ENCODE assay signal across 8 cellular contexts in the genomic region with DNA sequence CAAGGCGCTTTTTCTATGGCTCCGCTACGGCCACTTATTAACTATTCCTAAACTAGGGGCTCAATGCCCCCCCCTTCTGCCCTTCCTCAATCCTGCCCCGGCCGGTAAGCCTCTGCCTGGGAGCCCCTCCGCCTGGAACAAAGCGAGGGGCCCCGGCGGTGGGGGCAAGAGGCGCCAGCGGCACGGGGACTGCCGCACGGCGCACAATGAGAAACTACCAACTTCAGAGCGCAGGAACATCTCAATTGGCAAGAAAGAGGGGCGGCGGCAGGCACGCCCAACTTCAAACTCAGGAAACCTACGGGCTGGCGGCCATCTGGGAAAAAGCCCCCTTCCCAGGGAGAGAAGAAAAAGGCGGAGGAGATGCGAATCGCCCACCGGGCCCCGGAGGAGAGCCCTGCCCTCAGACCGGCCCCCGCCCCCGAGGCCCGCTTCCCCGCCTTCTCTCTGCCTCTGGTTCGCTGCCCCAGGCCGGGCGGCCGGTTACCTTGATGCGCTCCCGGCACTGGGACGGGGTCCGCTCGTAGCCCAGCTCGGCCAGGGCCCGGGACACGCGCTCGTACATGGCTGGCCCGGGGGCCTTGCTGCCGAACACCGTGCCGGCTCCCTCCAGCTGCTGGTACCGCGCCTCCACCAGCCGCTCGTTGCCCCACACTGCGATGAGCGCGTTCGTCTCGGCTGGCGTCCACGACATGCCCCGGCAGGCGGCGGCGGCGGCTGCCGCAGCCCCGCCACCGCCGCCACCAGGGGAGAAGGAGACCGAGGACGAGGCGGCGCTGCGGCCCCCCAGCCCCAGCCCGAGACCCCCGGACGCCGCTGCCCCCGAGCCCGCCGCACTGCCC. TPM values are rescaled to one million over a fixed set of nuclear protein-coding genes. Genes with fewer than 3 reads are reported as not detected.
DNase-seq lines count a peak whose midpoint lies in the region; ATAC-seq and TF ChIP-seq lines count a peak whose summit lies in the region.

No MANE protein-coding gene starts in this region.

- H3K4me3 ChIP-seq in GM23338, result peak overlapping the region; percentile 94
- H3K4me3 ChIP-seq in MG63, result peak overlapping the region; percentile 95
- peak overlapping the region; percentile 78 for H3K4me3 ChIP-seq in mononuclear cell (ENCODE audit: low read length)

- no peaks in the 10 kb centered on the region for H3F3A ChIP-seq in GM23338 (replicated peaks; ENCODE audit: low read depth)

- peak overlapping the region; percentile 90 for H3K4me2 ChIP-seq in GM23338

- H2AFZ ChIP-seq in GM23338, result 0 out of 2 replicates have a peak overlapping the region, but pooled peaks have one; percentile 0

- no peaks in the 10 kb centered on the region for H3K9me3 ChIP-seq in MG63
- no peaks in the 10 kb centered on the region for H3K9me3 ChIP-seq in mononuclear cell (ENCODE audit: low read depth, low read length)

- TF ChIP-seq CTCF in GM10266 (IDR thresholded peaks at IDR 0.05; ENCODE audit: control insufficient read depth, insufficient read depth, low read depth, missing control alignments) (peak; percentile 8), GM23338 (conservative IDR thresholded peaks at IDR 0.05; ENCODE audit: low read depth in 2 of 2) (no peak)
- no peak for TF ChIP-seq CTCF in activated CD8-positive, alpha-beta T cell treated with anti-CD3 and anti-CD28 coated beads for 36 hours (IDR thresholded peaks at IDR 0.05)

- H3K27me3 ChIP-seq in GM23338 (ENCODE audit: insufficient read depth), result no peaks in the 10 kb centered on the region
- H3K27me3 ChIP-seq in MG63, result no peaks in the 10 kb centered on the region
- H3K27me3 ChIP-seq in mononuclear cell (ENCODE audit: insufficient read depth, low read length), result peaks cover 3% of the 10 kb centered on the region

- peak overlapping the region; percentile 57 for H3K27ac Mint-ChIP-seq in GM23338
- peak overlapping the region; percentile 88 for H3K27ac Mint-ChIP-seq in activated CD8-positive, alpha-beta T cell treated with anti-CD3 and anti-CD28 coated beads for 36 hours
- H3K27ac Mint-ChIP-seq in effector memory CD8-positive, alpha-beta T cell, result peak overlapping the region; percentile 96
- H3K27ac Mint-ChIP-seq in stimulated activated naive B cell treated with anti-CD40 and anti-IgM and Interleukin-4, amounts not matched to agents 10 μg/mL and 1 μg/mL and 100 μg/mL, for 72 hours, result peak overlapping the region; percentile 96

- H3K9me3 Mint-ChIP-seq in GM23338, result no peaks in the 10 kb centered on the region; the same call in 1 of the 3 replicates
- no peaks in the 10 kb centered on the region for H3K9me3 Mint-ChIP-seq in activated CD8-positive, alpha-beta T cell treated with anti-CD3 and anti-CD28 coated beads for 36 hours
- no peaks in the 10 kb centered on the region for H3K9me3 Mint-ChIP-seq in effector memory CD8-positive, alpha-beta T cell
- H3K9me3 Mint-ChIP-seq in stimulated activated naive B cell treated with anti-CD40 and anti-IgM and Interleukin-4, amounts not matched to agents 10 μg/mL and 1 μg/mL and 100 μg/mL, for 72 hours, result no peaks in the 10 kb centered on the region

- H3K4me1 Mint-ChIP-seq in GM23338, result peaks cover 32% of the 10 kb centered on the region
- peaks cover 29% of the 10 kb centered on the region for H3K4me1 Mint-ChIP-seq in activated CD8-positive, alpha-beta T cell treated with anti-CD3 and anti-CD28 coated beads for 36 hours (ENCODE audit: low read depth)
- peaks cover 13 to 21% of the 10 kb centered on the region in 2 donors for H3K4me1 Mint-ChIP-seq in effector memory CD8-positive, alpha-beta T cell (ENCODE audit: low read depth in 2 of 2)
- peaks cover 9 to 17% of the 10 kb centered on the region in 2 donors for H3K4me1 Mint-ChIP-seq in stimulated activated naive B cell treated with anti-CD40 and anti-IgM and Interleukin-4, amounts not matched to agents 10 μg/mL and 1 μg/mL and 100 μg/mL, for 72 hours

- H3K27ac ChIP-seq in GM23338 (ENCODE audit: low read depth), result peak overlapping the region; percentile 92

- peaks cover 44% of the 10 kb centered on the region for H3K4me1 ChIP-seq in GM23338 (ENCODE audit: insufficient read depth)
- peaks cover 17% of the 10 kb centered on the region for H3K4me1 ChIP-seq in mononuclear cell (ENCODE audit: insufficient read depth, low read length)

- H4K20me1 ChIP-seq in GM23338 (replicated peaks; ENCODE audit: insufficient read depth), result peaks cover 13% of the 10 kb centered on the region; the same call in 1 of the 2 replicates

- intact Hi-C loops in activated CD8-positive, alpha-beta T cell treated with anti-CD3 and anti-CD28 coated beads for 36 hours (cut with micrococcal nuclease), result loop anchor here (1.0 to 5.0 kb wide), 2 partner anchors 37 to 38 kb away; partner anchors contain the start of gene ESAM

- H3K36me3 ChIP-seq in GM23338 (ENCODE audit: insufficient read depth) (no peaks in the 10 kb centered on the region), MG63 (no peaks in the 10 kb centered on the region)

- peaks cover 6% of the 10 kb centered on the region for H3K27me3 Mint-ChIP-seq in GM23338 (ENCODE audit: insufficient read depth, low read depth, poor library complexity)
- no peaks in the 10 kb centered on the region for H3K27me3 Mint-ChIP-seq in activated CD8-positive, alpha-beta T cell treated with anti-CD3 and anti-CD28 coated beads for 36 hours
- no peaks in the 10 kb centered on the region for H3K27me3 Mint-ChIP-seq in effector memory CD8-positive, alpha-beta T cell
- H3K27me3 Mint-ChIP-seq in stimulated activated naive B cell treated with anti-CD40 and anti-IgM and Interleukin-4, amounts not matched to agents 10 μg/mL and 1 μg/mL and 100 μg/mL, for 72 hours, result peaks cover 0 to 4% of the 10 kb centered on the region in 2 donors

- CTCF ChIA-PET in activated CD8-positive, alpha-beta T cell treated with anti-CD3 and anti-CD28 coated beads for 36 hours (lab: Charles Lee), result interaction anchor here (0.7 to 5.4 kb wide), 12 partner anchors 9 to 155 kb away, joined by 3 to 55 read pairs (median 6); partner anchors contain the start of gene ROBO3

- POLR2A ChIA-PET in activated CD8-positive, alpha-beta T cell treated with anti-CD3 and anti-CD28 coated beads for 36 hours (lab: Charles Lee), result interaction anchor here (0.6 to 1.8 kb wide), 8 partner anchors 9 to 129 kb away, joined by 3 to 6 read pairs (median 3); partner anchors contain the start of genes SIAE and SPA17

- H3K79me2 ChIP-seq in GM23338 (replicated peaks; ENCODE audit: insufficient read depth), result peaks cover 51% of the 10 kb centered on the region

- no peaks in the 10 kb centered on the region for H3K9me2 ChIP-seq in GM23338 (ENCODE audit: insufficient read depth)

- peak; percentile 46 for ATAC-seq in GM23338
- peak; percentile 59 for ATAC-seq in activated CD8-positive, alpha-beta T cell treated with anti-CD3 and anti-CD28 coated beads for 36 hours
- peak; percentile 59 for ATAC-seq in effector memory CD8-positive, alpha-beta T cell (replicated peaks)
- peak; percentile 61 to 64 for ATAC-seq in stimulated activated naive B cell treated with anti-CD40 and anti-IgM and Interleukin-4, amounts not matched to agents 10 μg/mL and 1 μg/mL and 100 μg/mL, for 72 hours (replicated peaks)

- H3K4me3 Mint-ChIP-seq in GM23338, result peak overlapping the region; percentile 84
- peak overlapping the region; percentile 87 for H3K4me3 Mint-ChIP-seq in activated CD8-positive, alpha-beta T cell treated with anti-CD3 and anti-CD28 coated beads for 36 hours
- H3K4me3 Mint-ChIP-seq in effector memory CD8-positive, alpha-beta T cell, result peak overlapping the region; percentile 91 to 93
- H3K4me3 Mint-ChIP-seq in stimulated activated naive B cell treated with anti-CD40 and anti-IgM and Interleukin-4, amounts not matched to agents 10 μg/mL and 1 μg/mL and 100 μg/mL, for 72 hours, result peak overlapping the region; percentile 89 to 94

- H3K36me3 Mint-ChIP-seq in GM23338 (ENCODE audit: low read depth), result no peaks in the 10 kb centered on the region
- peaks cover 4% of the 10 kb centered on the region for H3K36me3 Mint-ChIP-seq in activated CD8-positive, alpha-beta T cell treated with anti-CD3 and anti-CD28 coated beads for 36 hours (ENCODE audit: low read depth)
- H3K36me3 Mint-ChIP-seq in effector memory CD8-positive, alpha-beta T cell (ENCODE audit: insufficient read depth), result peaks cover 8% of the 10 kb centered on the region
- H3K36me3 Mint-ChIP-seq in stimulated activated naive B cell treated with anti-CD40 and anti-IgM and Interleukin-4, amounts not matched to agents 10 μg/mL and 1 μg/mL and 100 μg/mL, for 72 hours, result peaks cover 0 to 4% of the 10 kb centered on the region in 2 donors

- DNase-seq in GM10266 (ENCODE audit: extremely low spot score) (peak; percentile 70), GM23338 (ENCODE audit: low spot score) (peak; percentile 65), MG63 (peak; percentile 44), superior temporal gyrus (ENCODE audit: extremely low spot score) (no peak)
- peak; percentile 54 for DNase-seq in activated CD8-positive, alpha-beta T cell treated with anti-CD3 and anti-CD28 coated beads for 36 hours
- peak; percentile 13 to 36 (median 30) for DNase-seq in effector memory CD8-positive, alpha-beta T cell
- peak; percentile 17 for DNase-seq in stimulated activated naive B cell treated with anti-CD40 and anti-IgM and Interleukin-4, amounts not matched to agents 10 μg/mL and 1 μg/mL and 100 μg/mL, for 72 hours

RNA-seq across cellular contexts. Expression of gene MSANTD2, which starts 0.6 kb away (rescaled TPM):
- 34.4 and 39.5 TPM in 2 replicates for total RNA-seq in GM23338 (2014; rRNA removed; shearing (Covaris generic))
- 15.3 and 18.7 TPM in 2 replicates for polyA plus RNA-seq in GM23338 (2016; fragmentation: Nextera tagmentation; extraction: Ambion mirVana)
- 8.2 and 14.8 TPM in 2 replicates for total RNA-seq in MG63 (2014; rRNA removed; shearing (Covaris generic); ENCODE audit: low replicate concordance)
- 1 to 10 TPM; 5.8 to 7.3 TPM for total RNA-seq in activated CD8-positive, alpha-beta T cell treated with anti-CD3 and anti-CD28 coated beads for 36 hours
- 3.6 TPM for total RNA-seq in mononuclear cell

RNA-seq across cellular contexts. Expression of gene ESAM, which starts 37.5 kb away (rescaled TPM):
- not detected in 2 replicates for total RNA-seq in GM23338 (2014; rRNA removed; shearing (Covaris generic))
- polyA plus RNA-seq in GM23338 (2016; fragmentation: Nextera tagmentation; extraction: Ambion mirVana), result 0.32 and 0.50 TPM in 2 replicates
- not detected in 2 replicates for total RNA-seq in MG63 (2014; rRNA removed; shearing (Covaris generic); ENCODE audit: low replicate concordance)
- total RNA-seq in activated CD8-positive, alpha-beta T cell treated with anti-CD3 and anti-CD28 coated beads for 36 hours, result under 1 TPM; 0.60 to 0.65 TPM
- 9.4 TPM for total RNA-seq in mononuclear cell

RNA-seq across cellular contexts. Expression of gene VSIG2, which starts 47.5 kb away (rescaled TPM):
- total RNA-seq in GM23338 (2014; rRNA removed; shearing (Covaris generic)), result not detected in 2 replicates
- 0.19 TPM in 1 of 2 replicates, not detected in the other for polyA plus RNA-seq in GM23338 (2016; fragmentation: Nextera tagmentation; extraction: Ambion mirVana)
- not detected in 2 replicates for total RNA-seq in MG63 (2014; rRNA removed; shearing (Covaris generic); ENCODE audit: low replicate concordance)
- under 1 TPM in 1 of 2 experiments, not detected in 1; 0.32 TPM for total RNA-seq in activated CD8-positive, alpha-beta T cell treated with anti-CD3 and anti-CD28 coated beads for 36 hours
- total RNA-seq in mononuclear cell, result 0.42 TPM

RNA-seq across cellular contexts. Expression of gene NRGN, which starts 59.9 kb away (rescaled TPM):
- total RNA-seq in GM23338 (2014; rRNA removed; shearing (Covaris generic)), result 0.24 TPM in 1 of 2 replicates, not detected in the other
- 0.61 TPM in 2 replicates for polyA plus RNA-seq in GM23338 (2016; fragmentation: Nextera tagmentation; extraction: Ambion mirVana)
- total RNA-seq in MG63 (2014; rRNA removed; shearing (Covaris generic); ENCODE audit: low replicate concordance), result 0.23 TPM in 1 of 2 replicates, not detected in the other
- 1 to 10 TPM; 5.7 to 6.4 TPM for total RNA-seq in activated CD8-positive, alpha-beta T cell treated with anti-CD3 and anti-CD28 coated beads for 36 hours
- total RNA-seq in mononuclear cell, result 58.9 TPM
